15 cellular contexts compared by ENCODE assay signal in genomic region chr9:126788046-126788445, GRCh38.
"Had no signal": no experiment of that assay in that cellular context is flagged by ENCODE, and none has a peak within 500 bp of the region (broad histone marks: within the 10 kb centered on the region; RNA-seq: fewer than 3 reads in every experiment).

No MANE protein-coding gene starts in this region.

- H3K36me3 ChIP-seq: cardiac muscle cell, colonic mucosa, thyroid gland, vagina had no signal

- ATAC-seq: mucosa of descending colon; naive thymus-derived CD8-positive, alpha-beta T cell; T-cell had no signal

- DNase-seq: activated CD8-positive, alpha-beta memory T cell treated with anti-CD3 and anti-CD28 coated beads, Interleukin-2, amount 50 U/mL, for 4 hours; activated gamma-delta T cell treated with Interleukin-2 at 50 U/mL for 16 hours; aorta; colonic mucosa; effector CD4-positive, alpha-beta T cell; mucosa of descending colon; naive thymus-derived CD8-positive, alpha-beta T cell; T-cell; thyroid gland had no signal

- H3K4me1 Mint-ChIP-seq: activated naive CD8-positive, alpha-beta T cell treated with anti-CD3 and anti-CD28 coated beads for 36 hours; naive thymus-derived CD8-positive, alpha-beta T cell; T-cell had no signal

- H3K9me3 Mint-ChIP-seq: activated CD8-positive, alpha-beta T cell treated with anti-CD3 and anti-CD28 coated beads for 36 hours; activated naive CD8-positive, alpha-beta T cell treated with anti-CD3 and anti-CD28 coated beads for 36 hours; activated T-cell treated with anti-CD3 and anti-CD28 coated beads, Interleukin-2, amount 50 U/mL, for 72 hours; naive thymus-derived CD8-positive, alpha-beta T cell; T-cell had no signal

- H3K36me3 Mint-ChIP-seq: activated naive CD8-positive, alpha-beta T cell treated with anti-CD3 and anti-CD28 coated beads for 36 hours; naive thymus-derived CD8-positive, alpha-beta T cell; T-cell had no signal

- H3K27ac ChIP-seq: cardiac muscle cell, colonic mucosa, thyroid gland, vagina, VCaP had no signal

- H3K4me1 ChIP-seq: colonic mucosa, thyroid gland, vagina had no signal

- H3K9me3 ChIP-seq: colonic mucosa, mucosa of descending colon, thyroid gland, vagina had no signal

- H3K4me3 ChIP-seq: cardiac muscle cell, colonic mucosa, mucosa of descending colon, thyroid gland, vagina had no signal

- H3K27me3 ChIP-seq: thyroid gland, vagina had no signal

- H3K27ac Mint-ChIP-seq: activated CD8-positive, alpha-beta T cell treated with anti-CD3 and anti-CD28 coated beads for 36 hours; activated naive CD8-positive, alpha-beta T cell treated with anti-CD3 and anti-CD28 coated beads for 36 hours; activated T-cell treated with anti-CD3 and anti-CD28 coated beads, Interleukin-2, amount 50 U/mL, for 72 hours; T-cell had no signal

- H3K4me3 Mint-ChIP-seq: activated CD8-positive, alpha-beta T cell treated with anti-CD3 and anti-CD28 coated beads for 36 hours; activated naive CD8-positive, alpha-beta T cell treated with anti-CD3 and anti-CD28 coated beads for 36 hours; activated T-cell treated with anti-CD3 and anti-CD28 coated beads, Interleukin-2, amount 50 U/mL, for 72 hours; naive thymus-derived CD8-positive, alpha-beta T cell; T-cell had no signal
